ENCODE assay signal across 1 cellular context in genomic region chr2:3527886-3528785, GRCh38.
TF ChIP-seq lines count a peak whose summit lies in the region.

No MANE protein-coding gene starts in this region.

TF ChIP-seq in K562, 482 proteins besides CTCF, POLR2A, EP300 and RAD21 (continued from another document and continues in another):
- no peak; the same call in 1 of the 2 replicates for TF ChIP-seq ZNF407 (IDR thresholded peaks at IDR 0.05; ENCODE audit: low read depth)
- no peak for TF ChIP-seq HNRNPUL1 (IDR thresholded peaks at IDR 0.05; ENCODE audit: low read length)
- no peak for TF ChIP-seq SMARCB1 (IDR thresholded peaks at IDR 0.05; ENCODE audit: insufficient read length, low read depth)
- TF ChIP-seq CBFA2T2 (conservative IDR thresholded peaks at IDR 0.05): no peak
- no peak for TF ChIP-seq KAT2B (IDR thresholded peaks at IDR 0.05; ENCODE audit: low read depth, low read length)
- no peak for TF ChIP-seq PKNOX1 (IDR thresholded peaks at IDR 0.05)
- peak; percentile 65; the same call in 1 of the 2 replicates for TF ChIP-seq ZFP91 (CRISPR knock-in tag; IDR thresholded peaks at IDR 0.05)
- no peak for TF ChIP-seq SNRNP70 (optimal IDR thresholded peaks at IDR 0.05; ENCODE audit: low read depth, low read length)
- no peak for TF ChIP-seq LEF1 (IDR thresholded peaks at IDR 0.05)
- no peak for TF ChIP-seq IFI16 (CRISPR knock-in tag; IDR thresholded peaks at IDR 0.05)
- TF ChIP-seq NR2C1 (IDR thresholded peaks at IDR 0.05): 0 out of 2 replicates have a peak, but pooled peaks have one; percentile 0
- no peak for TF ChIP-seq NR2C1 (tag; IDR thresholded peaks at IDR 0.05)
- TF ChIP-seq ZNF318 (IDR thresholded peaks at IDR 0.05; ENCODE audit: borderline replicate concordance in 1 of 2, low read depth in 1 of 2): no peak
- TF ChIP-seq CREBBP (IDR thresholded peaks at IDR 0.05; ENCODE audit: low read depth, low read length): no peak
- no peak for TF ChIP-seq CHAMP1 (IDR thresholded peaks at IDR 0.05)
- no peak for TF ChIP-seq ETV5 (CRISPR knock-in tag; IDR thresholded peaks at IDR 0.05; ENCODE audit: low read depth)
- no peak for TF ChIP-seq ZC3H4 (CRISPR knock-in tag; IDR thresholded peaks at IDR 0.05; ENCODE audit: borderline replicate concordance)
- no peak for TF ChIP-seq E2F8 (IDR thresholded peaks at IDR 0.05; ENCODE audit: low read depth, partially characterized antibody)
- TF ChIP-seq ZSCAN29 (IDR thresholded peaks at IDR 0.05): no peak
- no peak for TF ChIP-seq SRSF9 (IDR thresholded peaks at IDR 0.05; ENCODE audit: borderline replicate concordance, low read depth, low read length)
- TF ChIP-seq NUFIP1 (IDR thresholded peaks at IDR 0.05; ENCODE audit: partially characterized antibody): no peak
- no peak for TF ChIP-seq SMARCA5 (IDR thresholded peaks at IDR 0.05)
- no peak for TF ChIP-seq ZNF511 (CRISPR knock-in tag; IDR thresholded peaks at IDR 0.05)
- TF ChIP-seq BRCA1 (IDR thresholded peaks at IDR 0.05): no peak
- no peak for TF ChIP-seq BRCA1 (CRISPR knock-in tag; IDR thresholded peaks at IDR 0.05)
- TF ChIP-seq PHF20 (IDR thresholded peaks at IDR 0.05; ENCODE audit: partially characterized antibody): peak; percentile 20
- TF ChIP-seq ELK1 (CRISPR knock-in tag; IDR thresholded peaks at IDR 0.05): no peak
- TF ChIP-seq TBP (optimal IDR thresholded peaks at IDR 0.05; ENCODE audit: low read depth, low read length): no peak
- TF ChIP-seq ZNF23 (CRISPR knock-in tag; IDR thresholded peaks at IDR 0.05): no peak
